Comparison of ENCODE assay signal across 8 cellular contexts in genomic region chr17:76671123-76671911, GRCh38. TPM values are rescaled to one million over a fixed set of nuclear protein-coding genes. Genes with fewer than 3 reads are reported as not detected.
DNase-seq lines count a peak whose midpoint lies in the region; ATAC-seq, FAIRE-seq and TF ChIP-seq lines count a peak whose summit lies in the region.

No MANE protein-coding gene starts in this region.

- H3K36me3 ChIP-seq in WERI-Rb-1, result peaks cover 2% of the 10 kb centered on the region; the same call in 1 of the 2 replicates
- H3K36me3 ChIP-seq in bronchial epithelial cell (ENCODE audit: control insufficient read depth, insufficient read depth, low read length), result no peaks in the 10 kb centered on the region
- H3K36me3 ChIP-seq in iPS-20b (ENCODE audit: insufficient read depth, low read depth, low read length), result no peaks in the 10 kb centered on the region
- H3K36me3 ChIP-seq in skeletal muscle tissue (ENCODE audit: control insufficient read depth in 3 of 3, insufficient read depth in 3 of 3, low read length in 3 of 3), result peaks cover 0 to 4% (median 0%) of the 10 kb centered on the region in 3 donors

- ATAC-seq in GM18907 (IDR thresholded peaks at IDR 0.05; ENCODE audit: unreplicated experiment) (peak; percentile 97), HG03139 (IDR thresholded peaks at IDR 0.05; ENCODE audit: unreplicated experiment) (peak; percentile 98)

- TF ChIP-seq CTCF in AG04449 (IDR thresholded peaks at IDR 0.05; ENCODE audit: insufficient read depth, low read length, missing control alignments), result no peak
- TF ChIP-seq CTCF in WERI-Rb-1 (IDR thresholded peaks at IDR 0.05; ENCODE audit: low read depth, low read length), result no peak
- no peak for TF ChIP-seq CTCF in bronchial epithelial cell (IDR thresholded peaks at IDR 0.05; ENCODE audit: insufficient read depth, low read length, severe bottlenecking)

- CTCF ChIA-PET in AG04449 (lab: Yijun Ruan, JAX), result interaction anchor here (0.5 to 3.0 kb wide), 5 partner anchors 10 to 148 kb away, joined by 3 to 25 read pairs (median 3); no protein-coding TSS in a partner anchor

- H3K9me3 ChIP-seq in WERI-Rb-1 (ENCODE audit: severe bottlenecking) (no peaks in the 10 kb centered on the region), iPS-20b (ENCODE audit: insufficient read depth, low read depth, low read length) (no peaks in the 10 kb centered on the region), skeletal muscle tissue (ENCODE audit: control insufficient read depth in 3 of 3, low read length in 3 of 3) (no peaks in the 10 kb centered on the region)

- H3K27ac ChIP-seq in WERI-Rb-1 (peak overlapping the region; percentile 95), iPS-20b (ENCODE audit: low read length) (peak overlapping the region; percentile 12), skeletal muscle tissue (ENCODE audit: low read depth, low read length) (peak overlapping the region; percentile 83)

- FAIRE-seq in bronchial epithelial cell (lab: Jason Lieb, UNC), result peak; percentile 72

- H3K4me3 ChIP-seq in AG04449 (ENCODE audit: low read depth, low read length) (peak overlapping the region; percentile 74), WERI-Rb-1 (ENCODE audit: low read depth, low read length) (peak overlapping the region; percentile 98), bronchial epithelial cell (ENCODE audit: low read depth, low read length) (peak overlapping the region; percentile 54), iPS-20b (ENCODE audit: low read length) (peak overlapping the region; percentile 80), skeletal muscle tissue (ENCODE audit: low read length in 3 of 3) (peak overlapping the region; percentile 82 to 96 (median 95))

- H3K9ac ChIP-seq in iPS-20b (ENCODE audit: low read depth, low read length), result peak overlapping the region; percentile 88
- H3K9ac ChIP-seq in skeletal muscle tissue (ENCODE audit: low read depth in 1 of 3, low read length in 3 of 3), result peak overlapping the region; percentile 82 to 98 (median 96)

- DNase-seq in AG04449 (ENCODE audit: low read depth, low spot score) (peak; percentile 100), NCI-H2196 treated with DMSO at 0.1 percent for 48 hours (lab: John Stamatoyannopoulos, UW; ENCODE audit: unreplicated experiment) (peak; percentile 100), WERI-Rb-1 (peak; percentile 100), bronchial epithelial cell (ENCODE audit: low read depth) (peak; percentile 98)

- H3K4me1 ChIP-seq in iPS-20b (ENCODE audit: insufficient read depth, low read length), result peaks cover 10% of the 10 kb centered on the region; the same call in 1 of the 2 replicates
- H3K4me1 ChIP-seq in skeletal muscle tissue (ENCODE audit: control insufficient read depth in 3 of 3, insufficient read depth in 3 of 3, low read length in 3 of 3), result peaks cover 12 to 15% (median 13%) of the 10 kb centered on the region in 3 donors

- POLR2A ChIA-PET in AG04449 (lab: Yijun Ruan, JAX), result interaction anchor here (0.6 to 1.3 kb wide), 5 partner anchors 10 to 114 kb away, joined by 3 to 6 read pairs (median 3); no protein-coding TSS in a partner anchor

- H3K27me3 ChIP-seq in WERI-Rb-1 (ENCODE audit: insufficient read depth, low read depth, severe bottlenecking) (no peaks in the 10 kb centered on the region), bronchial epithelial cell (ENCODE audit: control insufficient read depth, insufficient read depth, low read length) (no peaks in the 10 kb centered on the region), iPS-20b (ENCODE audit: insufficient read depth, low read length) (no peaks in the 10 kb centered on the region), skeletal muscle tissue (ENCODE audit: control insufficient read depth in 3 of 3, insufficient read depth in 3 of 3, low read length in 3 of 3) (no peaks in the 10 kb centered on the region)

RNA-seq across cellular contexts. Expression of gene ST6GALNAC1, which starts 27.8 kb away (rescaled TPM):
- total RNA-seq in bronchial epithelial cell (5.0 and 10.8 TPM in 2 replicates), skeletal muscle tissue (not detected)

RNA-seq across cellular contexts. Expression of gene MXRA7, which starts 39.4 kb away (rescaled TPM):
- total RNA-seq in bronchial epithelial cell, result 80.6 and 95.9 TPM in 2 replicates
- 75.7 TPM for total RNA-seq in skeletal muscle tissue

RNA-seq across cellular contexts. Expression of gene JMJD6, which starts 55.1 kb away (rescaled TPM):
- 16.6 and 19.5 TPM in 2 replicates for total RNA-seq in bronchial epithelial cell
- total RNA-seq in skeletal muscle tissue, result 6.8 TPM

RNA-seq across cellular contexts. Expression of gene METTL23, which starts 55.3 kb away (rescaled TPM):
- total RNA-seq in bronchial epithelial cell (18.7 and 22.3 TPM in 2 replicates), skeletal muscle tissue (19.3 TPM)

Comparison
In these comparisons a context has a peak if more than half of its experiments do, and no peak if none do; other contexts are left out.
1. Peak in every context shown above with its lines: DNase-seq, ATAC-seq, H3K4me3 ChIP-seq and H3K27ac ChIP-seq.
2. H3K27ac ChIP-seq: peak in every context shown above with its lines; median percentile 95 in WERI-Rb-1; 83 in skeletal muscle tissue; 12 in iPS-20b.